ENCODE assay signal across 6 cellular contexts in the genomic region with DNA sequence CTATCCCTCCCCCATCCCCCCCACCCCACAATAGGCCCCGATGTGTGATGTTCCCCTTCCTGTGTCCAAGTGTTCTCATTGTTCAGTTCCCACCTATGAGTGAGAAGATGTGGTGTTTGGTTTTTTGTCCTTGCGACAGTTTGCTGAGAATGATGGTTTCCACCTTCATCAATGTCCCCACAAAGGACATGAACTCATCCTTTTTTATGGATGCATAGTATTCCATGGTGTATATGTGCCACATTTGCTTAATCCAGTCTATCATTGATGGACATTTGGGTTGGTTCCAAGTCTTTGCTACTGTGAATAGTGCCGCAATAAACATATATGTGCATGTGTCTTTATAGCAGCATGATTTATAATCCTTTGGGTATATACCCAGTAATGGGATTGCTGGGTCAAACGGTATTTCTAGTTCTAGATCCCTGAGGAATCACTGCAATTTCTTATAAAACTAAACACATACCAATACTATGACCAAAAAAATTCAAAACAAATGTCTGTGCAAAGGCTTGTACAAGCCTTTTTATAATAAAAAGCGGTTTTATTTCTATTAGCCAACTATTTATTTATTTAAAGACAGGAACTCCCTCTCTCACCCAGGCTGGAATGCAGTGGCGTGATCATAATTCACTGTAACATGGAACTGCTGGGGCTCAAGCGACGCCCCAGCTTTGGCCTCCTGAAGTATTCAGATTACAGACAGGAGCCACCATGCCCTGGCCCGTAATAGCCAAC. TPM values are rescaled to one million over a fixed set of nuclear protein-coding genes. Genes with fewer than 3 reads are reported as not detected.
DNase-seq lines count a peak whose midpoint lies in the region; TF ChIP-seq lines count a peak whose summit lies in the region.
"Not testable (repeated sequence)": the region's sequence is repeated elsewhere in the genome, so short reads cannot be mapped to it uniquely, and the experiment has no call there.

No MANE protein-coding gene starts in this region.

- H3K9me3 ChIP-seq in SJSA1 (replicated peaks); osteoblast (ENCODE audit: low read depth, low read length): not testable (repeated sequence)

- not testable (repeated sequence) for H3K4me3 Mint-ChIP-seq in HFFc6

- H3K4me1 Mint-ChIP-seq in HFFc6 (ENCODE audit: low read depth), result peaks cover 10% of the 10 kb centered on the region

- H3K4me3 ChIP-seq in SJSA1; choroid plexus epithelial cell (ENCODE audit: low read depth, low read length); osteoblast (ENCODE audit: insufficient read depth, low read length): not testable (repeated sequence)

- H3K36me3 ChIP-seq in SJSA1; osteoblast (ENCODE audit: insufficient read depth, low read length): not testable (repeated sequence)

- H3K27me3 ChIP-seq in SJSA1 (replicated peaks); osteoblast (ENCODE audit: insufficient read depth, low read length): not testable (repeated sequence)

- TF ChIP-seq CTCF in HFFc6 (IDR thresholded peaks at IDR 0.05); choroid plexus epithelial cell (conservative IDR thresholded peaks at IDR 0.05; ENCODE audit: low read depth, low read length); osteoblast (IDR thresholded peaks at IDR 0.05; ENCODE audit: extremely low read depth, low read depth, low read length): not testable (repeated sequence)

- not testable (repeated sequence) for H3K9me3 Mint-ChIP-seq in HFFc6

- peak; percentile 94 for DNase-seq in EH (ENCODE audit: low read depth)
- DNase-seq in HFFc6, result peak; percentile 11
- DNase-seq in SJSA1 (ENCODE audit: low read depth in 1 of 2, low spot score in 2 of 2), result peak; percentile 61 to 76
- DNase-seq in choroid plexus epithelial cell (ENCODE audit: low read depth), result peak; percentile 11
- DNase-seq in fibroblast of the conjunctiva (ENCODE audit: low read depth), result peak; percentile 54
- DNase-seq in osteoblast (ENCODE audit: insufficient read length, low spot score, missing footprints), result peak; percentile 48

- H3K79me2 ChIP-seq in osteoblast (ENCODE audit: insufficient read depth, low read length), result not testable (repeated sequence)

- not testable (repeated sequence) for H3K36me3 Mint-ChIP-seq in HFFc6 (ENCODE audit: low read depth)

- peak overlapping the region; percentile 67; the same call in 1 of the 2 replicates for H3K27ac Mint-ChIP-seq in HFFc6

- peak overlapping the region; percentile 53 for H3K27ac ChIP-seq in SJSA1
- not testable (repeated sequence) for H3K27ac ChIP-seq in osteoblast (ENCODE audit: low read depth, low read length)

- not testable (repeated sequence) for H3K27me3 Mint-ChIP-seq in HFFc6 (ENCODE audit: insufficient read depth)

- not testable (repeated sequence) for H3K4me1 ChIP-seq in SJSA1 (replicated peaks); osteoblast (ENCODE audit: insufficient read depth, low read length)

- H3K4me2 ChIP-seq in osteoblast (ENCODE audit: insufficient read depth, low read length), result not testable (repeated sequence)

- H4K20me1 ChIP-seq in osteoblast (ENCODE audit: insufficient read depth, low read length), result not testable (repeated sequence)

- not testable (repeated sequence) for H2AFZ ChIP-seq in osteoblast (ENCODE audit: low read length)

RNA-seq across cellular contexts. Expression of a gene that starts 19.0 kb away (rescaled TPM):
- 10 to 100 TPM; 17.4 to 23.2 (median 20.2) TPM for total RNA-seq in HFFc6 (2021; fragmentation: NEBNext Ultra II Directional; extraction: Animal tissue kit (Norgen Biotek cat#: 25700))
- 7.6 and 8.5 TPM in 2 replicates for total RNA-seq in SJSA1 (2014; rRNA removed; shearing (Covaris generic))
- total RNA-seq in osteoblast, result 13.4 and 15.6 TPM in 2 replicates

Comparison
In these comparisons a context has a peak if more than half of its experiments do, and no peak if none do; other contexts are left out.
1. DNase-seq: peak in every context shown above with its lines; median percentile 94 in EH; 68 in SJSA1; 54 in fibroblast of the conjunctiva; 48 in osteoblast; 11 in HFFc6; 11 in choroid plexus epithelial cell.